In the genomic region with DNA sequence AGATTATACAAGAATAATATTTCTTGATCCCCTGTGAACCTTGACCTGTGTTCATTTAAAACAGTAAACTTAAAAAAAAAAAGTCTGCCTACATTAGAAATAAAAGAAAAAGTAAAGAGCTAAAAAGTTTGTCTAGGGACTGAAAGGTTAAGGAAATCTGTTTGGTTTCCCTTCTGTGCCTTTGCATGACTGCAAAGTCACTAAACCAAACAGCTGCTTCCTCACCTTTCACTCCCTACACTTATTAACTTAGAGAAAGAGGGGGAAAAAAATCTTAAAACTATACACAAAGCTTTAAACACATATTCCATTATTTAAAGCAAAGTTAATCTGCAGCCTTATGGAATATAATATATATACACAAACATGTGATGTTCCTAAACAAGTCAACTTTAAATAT, we compare ENCODE assay signal across 20 cellular contexts.
DNase-seq lines count a peak whose midpoint lies in the region; ATAC-seq, FAIRE-seq and TF ChIP-seq lines count a peak whose summit lies in the region.
"Had no signal": no experiment of that assay in that cellular context is flagged by ENCODE, and none has a peak within 500 bp of the region (broad histone marks: within the 10 kb centered on the region; RNA-seq: fewer than 3 reads in every experiment).

No MANE protein-coding gene starts in this region.

- no peaks in the 10 kb centered on the region for H3K9me3 Mint-ChIP-seq in activated CD8-positive, alpha-beta T cell treated with anti-CD3 and anti-CD28 coated beads for 36 hours
- no peaks in the 10 kb centered on the region for H3K9me3 Mint-ChIP-seq in activated CD8-positive, alpha-beta T cell treated with anti-CD3 and anti-CD28 coated beads, Interleukin-2, amount 10 ng/mL, durations not matched to agents 7 days and 5 days (ENCODE audit: insufficient read depth)
- no peaks in the 10 kb centered on the region for H3K9me3 Mint-ChIP-seq in stimulated activated memory B cell treated with anti-CD40 and anti-IgM and Interleukin-4, amounts not matched to agents 10 μg/mL and 1 μg/mL and 100 μg/mL, for 72 hours
- H3K9me3 Mint-ChIP-seq in H9 = no peaks in the 10 kb centered on the region
- H3K9me3 Mint-ChIP-seq: CD4-positive, alpha-beta memory T cell had no signal

- no peaks in the 10 kb centered on the region for H3K4me1 ChIP-seq in OCI-LY7 (ENCODE audit: insufficient read depth, low read length, poor library complexity, severe bottlenecking)
- H3K4me1 ChIP-seq in endothelial cell of umbilical vein (ENCODE audit: control insufficient read depth, extremely low read depth, insufficient read depth, low read length) = no peaks in the 10 kb centered on the region
- no peaks in the 10 kb centered on the region for H3K4me1 ChIP-seq in H9 (ENCODE audit: insufficient read depth, low read length)
- H3K4me1 ChIP-seq: BE2C, HAP-1, SJSA1 had no signal

- H3K56ac ChIP-seq in H9 (ENCODE audit: insufficient read length, low read depth, low read length) = no peak overlapping the region

- no peaks in the 10 kb centered on the region for H3K9me2 ChIP-seq in OCI-LY7 (ENCODE audit: insufficient read depth, low read length)

- H3K79me2 ChIP-seq in OCI-LY7 (ENCODE audit: insufficient read depth, low read depth, low read length) = no peaks in the 10 kb centered on the region
- no peaks in the 10 kb centered on the region for H3K79me2 ChIP-seq in endothelial cell of umbilical vein (ENCODE audit: control insufficient read depth, insufficient read depth, low read length)
- H3K79me2 ChIP-seq in H9 (ENCODE audit: insufficient read depth, low read length) = no peaks in the 10 kb centered on the region

- H3K27ac Mint-ChIP-seq in activated CD8-positive, alpha-beta T cell treated with anti-CD3 and anti-CD28 coated beads for 36 hours = peak overlapping the region; percentile 6
- no peak overlapping the region for H3K27ac Mint-ChIP-seq in activated CD8-positive, alpha-beta T cell treated with anti-CD3 and anti-CD28 coated beads, Interleukin-2, amount 10 ng/mL, durations not matched to agents 7 days and 5 days
- H3K27ac Mint-ChIP-seq in stimulated activated memory B cell treated with anti-CD40 and anti-IgM and Interleukin-4, amounts not matched to agents 10 μg/mL and 1 μg/mL and 100 μg/mL, for 72 hours = peak overlapping the region; percentile 59
- no peak overlapping the region for H3K27ac Mint-ChIP-seq in H9

- H4K8ac ChIP-seq in H9 (replicated peaks; ENCODE audit: insufficient read length, low read depth, low read length) = no peak overlapping the region

- no peak overlapping the region for H3K4me2 ChIP-seq in OCI-LY7 (ENCODE audit: low read length)
- no peak overlapping the region for H3K4me2 ChIP-seq in endothelial cell of umbilical vein (ENCODE audit: insufficient read depth, low read length)
- H3K4me2 ChIP-seq in H9 (ENCODE audit: insufficient read depth, insufficient read length, low read length) = no peak overlapping the region
- H3K4me2 ChIP-seq: KMS-11, PC-9 had no signal

- no peak for TF ChIP-seq POLR2A in endothelial cell of umbilical vein (IDR thresholded peaks at IDR 0.05; ENCODE audit: low read depth, low read length)

- no peak overlapping the region for H3T11ph ChIP-seq in H9 (ENCODE audit: low read length)

- no peak overlapping the region for H3K18ac ChIP-seq in H9 (ENCODE audit: insufficient read length, low read depth, low read length)

- TF ChIP-seq CTCF in activated CD8-positive, alpha-beta T cell treated with anti-CD3 and anti-CD28 coated beads for 36 hours (IDR thresholded peaks at IDR 0.05) = no peak
- TF ChIP-seq CTCF in OCI-LY7 (conservative IDR thresholded peaks at IDR 0.05; ENCODE audit: low read length) (no peak), endothelial cell of umbilical vein (IDR thresholded peaks at IDR 0.05; ENCODE audit: extremely low read depth in 1 of 2, insufficient read depth in 1 of 2, low read depth in 1 of 2, low read length in 2 of 2) (no peak), H9 (conservative IDR thresholded peaks at IDR 0.05) (no peak)

- no peak overlapping the region for H3K4ac ChIP-seq in H9 (ENCODE audit: low read depth, low read length)

- no peak overlapping the region for H3K23ac ChIP-seq in H9 (ENCODE audit: insufficient read length, low read depth, low read length)

- DNase-seq in activated CD8-positive, alpha-beta T cell treated with anti-CD3 and anti-CD28 coated beads for 36 hours = no peak
- no peak for DNase-seq in activated CD8-positive, alpha-beta T cell treated with anti-CD3 and anti-CD28 coated beads, Interleukin-2, amount 10 ng/mL, durations not matched to agents 7 days and 5 days
- no peak for DNase-seq in OCI-LY7 (ENCODE audit: low spot score)
- peak; percentile 51 for DNase-seq in endothelial cell of umbilical vein (ENCODE audit: low read depth, low spot score)
- no peak for DNase-seq in NCI-H187 (lab: John Stamatoyannopoulos, UW)
- no peak for DNase-seq in OCI-M1 (lab: John Stamatoyannopoulos, UW)
- DNase-seq in H9 = no peak
- DNase-seq: 8988T; BE2C; Calu3; CD4-positive, alpha-beta memory T cell; NCI-H1436; NCI-H2029 treated with DMSO at 0.1 percent for 48 hours; NCI-H2171 treated with DMSO at 0.1 percent for 48 hours; NCI-H446 treated with DMSO at 0.1 percent for 48 hours; PC-9 had no signal

- dilution Hi-C loops in endothelial cell of umbilical vein (cut with MboI; ENCODE audit: extremely low pct_ligation_motif_present, low sequenced_read_pairs) = no loop called here

- no peak for ATAC-seq in activated CD8-positive, alpha-beta T cell treated with anti-CD3 and anti-CD28 coated beads for 36 hours
- no peak for ATAC-seq in activated CD8-positive, alpha-beta T cell treated with anti-CD3 and anti-CD28 coated beads, Interleukin-2, amount 10 ng/mL, durations not matched to agents 7 days and 5 days
- no peak for ATAC-seq in stimulated activated memory B cell treated with anti-CD40 and anti-IgM and Interleukin-4, amounts not matched to agents 10 μg/mL and 1 μg/mL and 100 μg/mL, for 72 hours

- H3K9me3 ChIP-seq in OCI-LY7 (ENCODE audit: low read length) (no peaks in the 10 kb centered on the region), endothelial cell of umbilical vein (replicated peaks; ENCODE audit: control insufficient read depth, insufficient read depth, low read length) (no peaks in the 10 kb centered on the region), H9 (ENCODE audit: control insufficient read depth, low read depth, low read length) (no peaks in the 10 kb centered on the region)
- H3K9me3 ChIP-seq: BE2C, HAP-1, SJSA1 had no signal

- TSS peak; percentile 29 for BruUV-seq in OCI-LY7 (replicated peaks; lab: Mats Ljungman, UMichigan)
- no TSS peak for BruUV-seq in endothelial cell of umbilical vein (replicated peaks; lab: Mats Ljungman, UMichigan)

- no peak overlapping the region for H2BK12ac ChIP-seq in H9 (ENCODE audit: insufficient read length, low read depth, low read length)

- H4K20me1 ChIP-seq in OCI-LY7 (ENCODE audit: insufficient read depth, low read length) (no peaks in the 10 kb centered on the region), endothelial cell of umbilical vein (replicated peaks; ENCODE audit: control insufficient read depth, extremely low read depth, insufficient read depth, low read length) (peaks cover 3% of the 10 kb centered on the region), H9 (ENCODE audit: control insufficient read depth, insufficient read depth, insufficient read length) (no peaks in the 10 kb centered on the region)

- no peaks in the 10 kb centered on the region for H3K23me2 ChIP-seq in H9 (ENCODE audit: insufficient read length, low read depth, low read length, poor library complexity, severe bottlenecking)

- H4K5ac ChIP-seq in H9 (ENCODE audit: insufficient read length, low read depth, low read length) = no peak overlapping the region

- no peak overlapping the region for H3K4me3 ChIP-seq in OCI-LY7 (ENCODE audit: low read depth, low read length, poor library complexity, severe bottlenecking)
- H3K4me3 ChIP-seq in endothelial cell of umbilical vein (replicated peaks in 1 of 3; ENCODE audit: insufficient read depth in 1 of 3, low read depth in 1 of 3, low read length in 3 of 3) = no peak overlapping the region
- H3K4me3 ChIP-seq: HAP-1, PC-9, SJSA1 had no signal

- H2BK5ac ChIP-seq in H9 (ENCODE audit: insufficient read length, low read length) = no peak overlapping the region

- H3K9me1 ChIP-seq in endothelial cell of umbilical vein (replicated peaks; ENCODE audit: control insufficient read depth, extremely low read depth, insufficient read depth, low read length) = peaks cover 2% of the 10 kb centered on the region

- no peak overlapping the region for H2BK20ac ChIP-seq in H9 (ENCODE audit: low read depth, low read length, poor library complexity, severe bottlenecking)

- no peak overlapping the region for H2BK120ac ChIP-seq in H9 (ENCODE audit: low read depth, low read length, poor library complexity, severe bottlenecking)

- H3K27ac ChIP-seq in OCI-LY7 (ENCODE audit: low read depth, low read length, poor library complexity, severe bottlenecking) = no peak overlapping the region
- no peak overlapping the region for H3K27ac ChIP-seq in endothelial cell of umbilical vein (ENCODE audit: insufficient read depth, low read depth, low read length)
- H3K27ac ChIP-seq in H9 (ENCODE audit: insufficient read length, low read depth, low read length) = no peak overlapping the region
- H3K27ac ChIP-seq: KMS-11, PC-9, SJSA1 had no signal

- no peak overlapping the region for H2AK5ac ChIP-seq in H9 (ENCODE audit: insufficient read length, low read length)

- H3K36me3 ChIP-seq in OCI-LY7 (ENCODE audit: insufficient read depth, low read length) = peaks cover 91% of the 10 kb centered on the region
- peaks cover 0 to 24% of the 10 kb centered on the region in 2 experiments for H3K36me3 ChIP-seq in endothelial cell of umbilical vein (ENCODE audit: control insufficient read depth in 2 of 2, extremely low read depth in 1 of 2, insufficient read depth in 2 of 2, low read length in 2 of 2)

- H3K79me1 ChIP-seq in H9 (ENCODE audit: insufficient read depth, low read depth, low read length, poor library complexity, severe bottlenecking) = no peaks in the 10 kb centered on the region

- CTCF ChIA-PET in activated CD8-positive, alpha-beta T cell treated with anti-CD3 and anti-CD28 coated beads for 36 hours (lab: Charles Lee) = interaction anchor here (1.3 kb wide), 1 partner anchor 147 kb away, joined by 6 read pairs; no protein-coding TSS in a partner anchor
- CTCF ChIA-PET in activated CD8-positive, alpha-beta T cell treated with anti-CD3 and anti-CD28 coated beads, Interleukin-2, amount 10 ng/mL, durations not matched to agents 7 days and 5 days (lab: Charles Lee) = interaction anchor here (1.0 to 1.5 kb wide), 2 partner anchors 12 to 147 kb away, joined by 3 to 6 read pairs; no protein-coding TSS in a partner anchor
- CTCF ChIA-PET in OCI-LY7 (lab: Charles Lee; ENCODE audit: unreplicated experiment) = no interaction called here
- CTCF ChIA-PET in endothelial cell of umbilical vein (lab: Charles Lee) = interaction anchor here (0.6 to 1.9 kb wide), 7 partner anchors 11 to 147 kb away, joined by 3 to 15 read pairs (median 4); no protein-coding TSS in a partner anchor

- H2AFZ ChIP-seq in OCI-LY7 (ENCODE audit: low read length) = no peak overlapping the region
- no peak overlapping the region for H2AFZ ChIP-seq in endothelial cell of umbilical vein (ENCODE audit: low read depth, low read length)
- no peak overlapping the region for H2AFZ ChIP-seq in H9 (ENCODE audit: low read length)
- H2AFZ ChIP-seq: PC-9 had no signal

- no peaks in the 10 kb centered on the region for H3K27me3 Mint-ChIP-seq in activated CD8-positive, alpha-beta T cell treated with anti-CD3 and anti-CD28 coated beads for 36 hours
- no peaks in the 10 kb centered on the region for H3K27me3 Mint-ChIP-seq in activated CD8-positive, alpha-beta T cell treated with anti-CD3 and anti-CD28 coated beads, Interleukin-2, amount 10 ng/mL, durations not matched to agents 7 days and 5 days (ENCODE audit: low read depth)
- H3K27me3 Mint-ChIP-seq in stimulated activated memory B cell treated with anti-CD40 and anti-IgM and Interleukin-4, amounts not matched to agents 10 μg/mL and 1 μg/mL and 100 μg/mL, for 72 hours = no peaks in the 10 kb centered on the region
- no peaks in the 10 kb centered on the region for H3K27me3 Mint-ChIP-seq in H9 (ENCODE audit: low read depth)
- H3K27me3 Mint-ChIP-seq: CD4-positive, alpha-beta memory T cell had no signal

- no peak overlapping the region for H2BK15ac ChIP-seq in H9 (ENCODE audit: low read depth, low read length)

- H3K27me3 ChIP-seq in endothelial cell of umbilical vein (ENCODE audit: control insufficient read depth in 2 of 2, insufficient read depth in 2 of 2, low read length in 2 of 2) = no peaks in the 10 kb centered on the region
- H3K27me3 ChIP-seq in H9 (ENCODE audit: insufficient read depth, low read length) = no peaks in the 10 kb centered on the region
- H3K27me3 ChIP-seq: BE2C, SJSA1 had no signal

- no peaks in the 10 kb centered on the region for H3K4me1 Mint-ChIP-seq in activated CD8-positive, alpha-beta T cell treated with anti-CD3 and anti-CD28 coated beads for 36 hours (ENCODE audit: low read depth)
- no peaks in the 10 kb centered on the region for H3K4me1 Mint-ChIP-seq in activated CD8-positive, alpha-beta T cell treated with anti-CD3 and anti-CD28 coated beads, Interleukin-2, amount 10 ng/mL, durations not matched to agents 7 days and 5 days (ENCODE audit: low read depth)
- no peaks in the 10 kb centered on the region for H3K4me1 Mint-ChIP-seq in stimulated activated memory B cell treated with anti-CD40 and anti-IgM and Interleukin-4, amounts not matched to agents 10 μg/mL and 1 μg/mL and 100 μg/mL, for 72 hours
- no peaks in the 10 kb centered on the region for H3K4me1 Mint-ChIP-seq in H9

- H3K14ac ChIP-seq in H9 (ENCODE audit: insufficient read depth, low read length) = no peak overlapping the region

- no peak overlapping the region for H3K4me3 Mint-ChIP-seq in activated CD8-positive, alpha-beta T cell treated with anti-CD3 and anti-CD28 coated beads for 36 hours
- H3K4me3 Mint-ChIP-seq in activated CD8-positive, alpha-beta T cell treated with anti-CD3 and anti-CD28 coated beads, Interleukin-2, amount 10 ng/mL, durations not matched to agents 7 days and 5 days = no peak overlapping the region
- no peak overlapping the region for H3K4me3 Mint-ChIP-seq in stimulated activated memory B cell treated with anti-CD40 and anti-IgM and Interleukin-4, amounts not matched to agents 10 μg/mL and 1 μg/mL and 100 μg/mL, for 72 hours
- no peak overlapping the region for H3K4me3 Mint-ChIP-seq in H9
- H3K4me3 Mint-ChIP-seq: CD4-positive, alpha-beta memory T cell had no signal

- FAIRE-seq in endothelial cell of umbilical vein (lab: Jason Lieb, UNC) = no peak

- no peak overlapping the region for H3K9ac ChIP-seq in endothelial cell of umbilical vein (replicated peaks; ENCODE audit: extremely low read depth, insufficient read depth, low read length)
- no peak overlapping the region for H3K9ac ChIP-seq in H9 (ENCODE audit: extremely low read depth, insufficient read length, low read length)
- H3K9ac ChIP-seq: KMS-11 had no signal

- intact Hi-C loops in activated CD8-positive, alpha-beta T cell treated with anti-CD3 and anti-CD28 coated beads for 36 hours (cut with micrococcal nuclease) = no loop called here
- intact Hi-C loops in OCI-LY7 (cut with micrococcal nuclease; ENCODE audit: unreplicated experiment) (no loop called here), endothelial cell of umbilical vein (cut with micrococcal nuclease) (no loop called here)

- no peak overlapping the region for H4K91ac ChIP-seq in H9 (ENCODE audit: insufficient read length, low read depth, low read length)

- POLR2A ChIA-PET in activated CD8-positive, alpha-beta T cell treated with anti-CD3 and anti-CD28 coated beads for 36 hours (lab: Charles Lee) = interaction anchor here (0.7 kb wide), 1 partner anchor 242 kb away, joined by 3 read pairs; no protein-coding TSS in a partner anchor
- POLR2A ChIA-PET in activated CD8-positive, alpha-beta T cell treated with anti-CD3 and anti-CD28 coated beads, Interleukin-2, amount 10 ng/mL, durations not matched to agents 7 days and 5 days (lab: Charles Lee) = no interaction called here
- POLR2A ChIA-PET in OCI-LY7 (lab: Charles Lee) (interaction anchor here (0.5 to 1.4 kb wide), 8 partner anchors 8 to 1901 kb away, joined by 3 to 7 read pairs (median 4); no protein-coding TSS in a partner anchor), endothelial cell of umbilical vein (lab: Charles Lee) (interaction anchor here (0.7 kb wide), 1 partner anchor 103 kb away, joined by 3 read pairs; no protein-coding TSS in a partner anchor)

- peaks cover 27% of the 10 kb centered on the region for H3K36me3 Mint-ChIP-seq in activated CD8-positive, alpha-beta T cell treated with anti-CD3 and anti-CD28 coated beads for 36 hours (ENCODE audit: low read depth)
- H3K36me3 Mint-ChIP-seq in activated CD8-positive, alpha-beta T cell treated with anti-CD3 and anti-CD28 coated beads, Interleukin-2, amount 10 ng/mL, durations not matched to agents 7 days and 5 days (ENCODE audit: low read depth) = peaks cover 48% of the 10 kb centered on the region
- peaks cover 42% of the 10 kb centered on the region for H3K36me3 Mint-ChIP-seq in stimulated activated memory B cell treated with anti-CD40 and anti-IgM and Interleukin-4, amounts not matched to agents 10 μg/mL and 1 μg/mL and 100 μg/mL, for 72 hours
- H3K36me3 Mint-ChIP-seq in H9 (ENCODE audit: insufficient read depth in 1 of 3, low read depth in 3 of 3) = peaks cover 15 to 66% (median 56%) of the 10 kb centered on the region in 3 experiments; a peak in 6 of 7 replicates

Comparison
In these comparisons a context has a peak if more than half of its experiments do, and no peak if none do; other contexts are left out.
1. H3K27ac Mint-ChIP-seq: peak in activated CD8-positive, alpha-beta T cell treated with anti-CD3 and anti-CD28 coated beads for 36 hours (single experiment) and stimulated activated memory B cell treated with anti-CD40 and anti-IgM and Interleukin-4, amounts not matched to agents 10 μg/mL and 1 μg/mL and 100 μg/mL, for 72 hours (single experiment); none in activated CD8-positive, alpha-beta T cell treated with anti-CD3 and anti-CD28 coated beads, Interleukin-2, amount 10 ng/mL, durations not matched to agents 7 days and 5 days (single experiment) and H9 (0 of 3).